ENCODE assay signal across 28 cellular contexts in genomic region chr2:73640946-73641766, GRCh38. TPM values are rescaled to one million over a fixed set of nuclear protein-coding genes. Genes with fewer than 3 reads are reported as not detected.
"Had no signal": no experiment of that assay in that cellular context is flagged by ENCODE, and none has a peak within 500 bp of the region (broad histone marks: within the 10 kb centered on the region; RNA-seq: fewer than 3 reads in every experiment).

No MANE protein-coding gene starts in this region.

- H3K36me3 Mint-ChIP-seq: activated naive CD4-positive, alpha-beta T cell treated with anti-CD3 and anti-CD28 coated beads, Interleukin-2, amount 10 ng/mL, durations not matched to agents 7 days and 5 days; activated naive CD8-positive, alpha-beta T cell treated with anti-CD3 and anti-CD28 coated beads for 36 hours had no signal

- H3K4me2 ChIP-seq: SK-N-SH had no signal

- H3K4me3 ChIP-seq: cardiac muscle cell, MG63 had no signal

- H3K4me3 Mint-ChIP-seq: activated naive CD4-positive, alpha-beta T cell treated with anti-CD3 and anti-CD28 coated beads, Interleukin-2, amount 10 ng/mL, durations not matched to agents 7 days and 5 days; activated naive CD8-positive, alpha-beta T cell treated with anti-CD3 and anti-CD28 coated beads for 36 hours; activated T-cell treated with anti-CD3 and anti-CD28 coated beads, Interleukin-2, amount 50 U/mL, for 4 hours; activated T-helper 17 cell treated with anti-CD3 and anti-CD28 coated beads, Interleukin-2, amount 50 U/mL, for 72 hours; T-helper 1 cell treated with Interleukin-12 subunit alpha and Interleukin-12 subunit beta and Interleukin-4 antibody, amounts not matched to agents 30 μg/mL and 1 μg/mL, for 36 hours; WTC11 had no signal

- DNase-seq: activated CD4-positive, alpha-beta T cell treated with anti-CD3 and anti-CD28 coated beads for 48 hours; activated CD4-positive, alpha-beta T cell treated with anti-CD3 and anti-CD28 coated beads, Interleukin-2, amount 50 U/mL, for 48 hours; activated CD4-positive, CD25-positive, alpha-beta regulatory T cell treated with anti-CD3 and anti-CD28 coated beads, Interleukin-2, amount 50 U/mL, for 72 hours; activated CD8-positive, alpha-beta memory T cell treated with anti-CD3 and anti-CD28 coated beads for 24 hours; activated gamma-delta T cell; activated naive CD4-positive, alpha-beta T cell treated with anti-CD3 and anti-CD28 coated beads, Interleukin-2, amount 10 ng/mL, durations not matched to agents 7 days and 5 days; activated naive CD8-positive, alpha-beta T cell treated with anti-CD3 and anti-CD28 coated beads for 36 hours; activated T-cell treated with anti-CD3 and anti-CD28 coated beads, Interleukin-2, amount 50 U/mL, for 4 hours; brain microvascular endothelial cell; MG63; MV-4-11; NCI-H1092 treated with DMSO at 0.1 percent for 48 hours; NCI-H1436; NCI-H1694 treated with DMSO at 0.1 percent for 48 hours; NCI-H2029 treated with DMSO at 0.1 percent for 48 hours; NCI-H345; NCI-H510A; NCI-H526 treated with DMSO at 0.1 percent for 48 hours; NCI-H82; RPMI8226; SK-N-SH had no signal

- H3K9me3 ChIP-seq: MG63, SK-N-SH had no signal

- H3K27me3 ChIP-seq: brain microvascular endothelial cell, cardiac muscle cell, MG63 had no signal

- ATAC-seq: activated T-cell treated with anti-CD3 and anti-CD28 coated beads, Interleukin-2, amount 50 U/mL, for 4 hours; activated T-helper 17 cell treated with anti-CD3 and anti-CD28 coated beads, Interleukin-2, amount 50 U/mL, for 72 hours; WTC11 had no signal

- H3K4me1 Mint-ChIP-seq: activated naive CD4-positive, alpha-beta T cell treated with anti-CD3 and anti-CD28 coated beads, Interleukin-2, amount 10 ng/mL, durations not matched to agents 7 days and 5 days; activated naive CD8-positive, alpha-beta T cell treated with anti-CD3 and anti-CD28 coated beads for 36 hours; activated T-helper 17 cell treated with anti-CD3 and anti-CD28 coated beads, Interleukin-2, amount 50 U/mL, for 72 hours; WTC11 had no signal

- H3K36me3 ChIP-seq: brain microvascular endothelial cell, cardiac muscle cell, MG63 had no signal

- H3K27ac ChIP-seq: brain microvascular endothelial cell, cardiac muscle cell had no signal

- H3K9ac ChIP-seq: SK-N-SH had no signal

- H3K27ac Mint-ChIP-seq: activated naive CD4-positive, alpha-beta T cell treated with anti-CD3 and anti-CD28 coated beads, Interleukin-2, amount 10 ng/mL, durations not matched to agents 7 days and 5 days; activated naive CD8-positive, alpha-beta T cell treated with anti-CD3 and anti-CD28 coated beads for 36 hours; activated T-helper 17 cell treated with anti-CD3 and anti-CD28 coated beads, Interleukin-2, amount 50 U/mL, for 72 hours; T-helper 1 cell treated with Interleukin-12 subunit alpha and Interleukin-12 subunit beta and Interleukin-4 antibody, amounts not matched to agents 30 μg/mL and 1 μg/mL, for 36 hours; WTC11 had no signal

RNA-seq across cellular contexts. Expression of gene NAT8, which starts 1.1 kb away (rescaled TPM):
- total RNA-seq: activated naive CD8-positive, alpha-beta T cell treated with anti-CD3 and anti-CD28 coated beads for 36 hours; activated T-cell treated with anti-CD3 and anti-CD28 coated beads, Interleukin-2, amount 50 U/mL, for 4 hours; activated T-helper 17 cell treated with anti-CD3 and anti-CD28 coated beads, Interleukin-2, amount 50 U/mL, for 72 hours; cardiac muscle cell; OCI-LY7; Right ventricle myocardium inferior; WTC11 had no signal
- polyA plus RNA-seq: adipose tissue, cardiac muscle cell, SK-N-SH had no signal
